ENCODE assay signal across 16 cellular contexts in genomic region chr16:66930189-66930588, GRCh38. TPM values are rescaled to one million over a fixed set of nuclear protein-coding genes. Genes with fewer than 3 reads are reported as not detected.
DNase-seq lines count a peak whose midpoint lies in the region; ATAC-seq, FAIRE-seq and TF ChIP-seq lines count a peak whose summit lies in the region.
"Had no signal": no experiment of that assay in that cellular context is flagged by ENCODE, and none has a peak within 500 bp of the region (broad histone marks: within the 10 kb centered on the region; RNA-seq: fewer than 3 reads in every experiment).

No MANE protein-coding gene starts in this region.

- DNase-seq in DMS53 (lab: John Stamatoyannopoulos, UW) (peak; percentile 66), DMS53 treated with DMSO at 0.1 percent for 48 hours (lab: John Stamatoyannopoulos, UW; ENCODE audit: unreplicated experiment) (no peak), SHP77 treated with DMSO at 0.1 percent for 48 hours (lab: John Stamatoyannopoulos, UW) (peak; percentile 74), fibroblast of villous mesenchyme (ENCODE audit: low read depth) (peak; percentile 59), small intestine (peak; percentile 85), NCI-H526 treated with DMSO at 0.1 percent for 48 hours (lab: John Stamatoyannopoulos, UW) (no peak), GM10266 (ENCODE audit: extremely low spot score) (no peak)
- DNase-seq: activated CD8-positive, alpha-beta memory T cell treated with anti-CD3 and anti-CD28 coated beads, Interleukin-2, amount 50 U/mL, for 4 hours; GF-D8; NCI-H2171; stimulated activated CD4-positive, alpha-beta T cell treated with anti-CD3 and anti-CD28 coated beads, Interleukin-4, amount 100 ng/mL, for 4 hours; T-helper 1 cell had no signal

- TF ChIP-seq CTCF in fibroblast of villous mesenchyme (IDR thresholded peaks at IDR 0.05; ENCODE audit: insufficient read depth, low read depth, low read length), result no peak
- no peak for TF ChIP-seq CTCF in GM10266 (IDR thresholded peaks at IDR 0.05; ENCODE audit: control insufficient read depth, insufficient read depth, low read depth, missing control alignments)

- no peak overlapping the region for H3K27ac ChIP-seq in small intestine (ENCODE audit: low read depth in 1 of 2, low read length in 1 of 2)
- H3K27ac ChIP-seq: thoracic aorta had no signal

- H3K4me3 ChIP-seq in fibroblast of villous mesenchyme (ENCODE audit: low read depth, low read length), result no peak overlapping the region
- H3K4me3 ChIP-seq in small intestine (ENCODE audit: low read depth in 1 of 2, low read length in 2 of 2), result no peak overlapping the region
- H3K4me3 ChIP-seq: thoracic aorta had no signal

- no peak for ATAC-seq in GM18867 (IDR thresholded peaks at IDR 0.05; ENCODE audit: unreplicated experiment)
- ATAC-seq: HCT116 had no signal

- no peaks in the 10 kb centered on the region for H3K27me3 ChIP-seq in small intestine (ENCODE audit: control insufficient read depth in 2 of 2, insufficient read depth in 2 of 2, low read length in 2 of 2)

- peaks cover 0 to 2% of the 10 kb centered on the region in 2 donors for H3K4me1 ChIP-seq in small intestine (ENCODE audit: control insufficient read depth in 2 of 2, insufficient read depth in 1 of 2, low read depth in 1 of 2, low read length in 1 of 2)

- H3K36me3 ChIP-seq in small intestine (ENCODE audit: control insufficient read depth in 2 of 2, insufficient read depth in 2 of 2, low read length in 2 of 2), result no peaks in the 10 kb centered on the region
- H3K36me3 ChIP-seq: thoracic aorta had no signal

- WGBS in small intestine, 3 donors, result 30 to 60% (median 40%) methylated on average over 4 of the region's 4 CpGs

- FAIRE-seq in small intestine (lab: Jason Lieb, UNC), result no peak
- FAIRE-seq: A204.1 had no signal

- H3K9me3 ChIP-seq in small intestine (ENCODE audit: control insufficient read depth, low read depth), result no peaks in the 10 kb centered on the region
- H3K9me3 ChIP-seq: thoracic aorta had no signal

RNA-seq across cellular contexts. Expression of gene CIAO2B, which starts 4.0 kb away (rescaled TPM):
- total RNA-seq in fibroblast of villous mesenchyme, result 133 and 136 TPM in 2 replicates
- polyA plus RNA-seq in small intestine, result 100 to 1,000 TPM; 219 to 274 (median 245) TPM

RNA-seq across cellular contexts. Expression of gene RRAD, which starts 4.9 kb away (rescaled TPM):
- 12.5 and 15.1 TPM in 2 replicates for total RNA-seq in fibroblast of villous mesenchyme
- 10 to 100 TPM in 1 of 3 donors, 1 to 10 TPM in 2; 2.2 to 10.9 (median 4.9) TPM for polyA plus RNA-seq in small intestine

RNA-seq across cellular contexts. Expression of gene CES2, which starts 5.1 kb away (rescaled TPM):
- 38.9 and 41.9 TPM in 2 replicates for total RNA-seq in fibroblast of villous mesenchyme
- 100 to 1,000 TPM; 254 to 337 (median 333) TPM for polyA plus RNA-seq in small intestine

RNA-seq across cellular contexts. Expression of gene CDH16, which starts 11.5 kb away (rescaled TPM):
- total RNA-seq in fibroblast of villous mesenchyme, result not detected in 2 replicates
- polyA plus RNA-seq in small intestine, result 1 to 10 TPM in 2 of 3 donors, under 1 TPM in 1; 0.91 to 5.4 (median 3.5) TPM
- total RNA-seq: thoracic aorta had no signal

RNA-seq across cellular contexts. Expression of gene CES3, which starts 30.9 kb away (rescaled TPM):
- 0.32 TPM in 1 of 2 replicates, not detected in the other for total RNA-seq in fibroblast of villous mesenchyme
- polyA plus RNA-seq in small intestine, result 10 to 100 TPM; 14.6 to 36.0 (median 28.1) TPM

Comparison
In these comparisons a context has a peak if more than half of its experiments do, and no peak if none do; other contexts are left out.
1. DNase-seq: peak in DMS53 (single experiment), SHP77 treated with DMSO at 0.1 percent for 48 hours (single experiment), fibroblast of villous mesenchyme (single experiment) and small intestine (single experiment); none in DMS53 treated with DMSO at 0.1 percent for 48 hours (single experiment), NCI-H526 treated with DMSO at 0.1 percent for 48 hours (single experiment) and GM10266 (single experiment).